ENCODE assay signal across 8 cellular contexts in genomic region chr2:9333591-9334171, GRCh38.
DNase-seq lines count a peak whose midpoint lies in the region; ATAC-seq, FAIRE-seq and TF ChIP-seq lines count a peak whose summit lies in the region.

No MANE protein-coding gene starts in this region.

- H3K4me3 ChIP-seq in parathyroid adenoma (ENCODE audit: low read depth, low read length), result no peak overlapping the region

- no peaks in the 10 kb centered on the region for H3K79me2 ChIP-seq in parathyroid adenoma

- H3K36me3 ChIP-seq in parathyroid adenoma (ENCODE audit: control insufficient read depth, insufficient read depth, low read length), result no peaks in the 10 kb centered on the region

- ATAC-seq in activated CD4-positive, alpha-beta T cell treated with anti-CD3 and anti-CD28 coated beads for 36 hours, result peak; percentile 36
- ATAC-seq in GM21529 (IDR thresholded peaks at IDR 0.05; ENCODE audit: unreplicated experiment), result no peak

- no peaks in the 10 kb centered on the region for H3K36me3 Mint-ChIP-seq in activated CD4-positive, alpha-beta T cell treated with anti-CD3 and anti-CD28 coated beads for 36 hours (ENCODE audit: low read depth)
- no peaks in the 10 kb centered on the region for H3K36me3 Mint-ChIP-seq in activated CD4-positive, alpha-beta T cell treated with anti-CD3 and anti-CD28 coated beads, Interleukin-2, amount 10 ng/mL, durations not matched to agents 24 days and 14 days (ENCODE audit: low read depth)

- peak; percentile 53 for DNase-seq in activated CD4-positive, alpha-beta T cell treated with anti-CD3 and anti-CD28 coated beads for 36 hours
- DNase-seq in activated CD4-positive, alpha-beta T cell treated with anti-CD3 and anti-CD28 coated beads, Interleukin-2, amount 10 ng/mL, durations not matched to agents 24 days and 14 days, result no peak
- DNase-seq in NCI-H128 (lab: John Stamatoyannopoulos, UW; ENCODE audit: unreplicated experiment) (peak; percentile 28), globus pallidus (ENCODE audit: low spot score) (peak; percentile 79)
- no peak for DNase-seq in effector CD8-positive, alpha-beta T cell (lab: John Stamatoyannopoulos, UW)

- H3K27ac Mint-ChIP-seq in activated CD4-positive, alpha-beta T cell treated with anti-CD3 and anti-CD28 coated beads for 36 hours, result no peak overlapping the region
- no peak overlapping the region for H3K27ac Mint-ChIP-seq in activated CD4-positive, alpha-beta T cell treated with anti-CD3 and anti-CD28 coated beads, Interleukin-2, amount 10 ng/mL, durations not matched to agents 24 days and 14 days

- H3K4me1 Mint-ChIP-seq in activated CD4-positive, alpha-beta T cell treated with anti-CD3 and anti-CD28 coated beads for 36 hours, result peaks cover 19% of the 10 kb centered on the region
- no peaks in the 10 kb centered on the region for H3K4me1 Mint-ChIP-seq in activated CD4-positive, alpha-beta T cell treated with anti-CD3 and anti-CD28 coated beads, Interleukin-2, amount 10 ng/mL, durations not matched to agents 24 days and 14 days

- H3K27me3 Mint-ChIP-seq in activated CD4-positive, alpha-beta T cell treated with anti-CD3 and anti-CD28 coated beads for 36 hours, result peaks cover 1% of the 10 kb centered on the region
- peaks cover 10% of the 10 kb centered on the region for H3K27me3 Mint-ChIP-seq in activated CD4-positive, alpha-beta T cell treated with anti-CD3 and anti-CD28 coated beads, Interleukin-2, amount 10 ng/mL, durations not matched to agents 24 days and 14 days

- no peak overlapping the region for H3K4me3 Mint-ChIP-seq in activated CD4-positive, alpha-beta T cell treated with anti-CD3 and anti-CD28 coated beads for 36 hours
- no peak overlapping the region for H3K4me3 Mint-ChIP-seq in activated CD4-positive, alpha-beta T cell treated with anti-CD3 and anti-CD28 coated beads, Interleukin-2, amount 10 ng/mL, durations not matched to agents 24 days and 14 days

- intact Hi-C loops in activated CD4-positive, alpha-beta T cell treated with anti-CD3 and anti-CD28 coated beads for 36 hours (cut with DNase I, micrococcal nuclease), result loop anchor here (1.0 to 10.0 kb wide), 3 partner anchors 127 to 191 kb away; partner anchors contain the start of gene ASAP2 (in 1 of the 2)
- intact Hi-C loops in activated CD4-positive, alpha-beta T cell treated with anti-CD3 and anti-CD28 coated beads, Interleukin-2, amount 10 ng/mL, durations not matched to agents 24 days and 14 days (cut with micrococcal nuclease), result no loop called here

- no peak overlapping the region for H3K9ac ChIP-seq in parathyroid adenoma

- no peak overlapping the region for H3K4me2 ChIP-seq in parathyroid adenoma (ENCODE audit: low read length)

- CTCF ChIA-PET in activated CD4-positive, alpha-beta T cell treated with anti-CD3 and anti-CD28 coated beads for 36 hours (lab: Charles Lee), result interaction anchor here (0.8 kb wide), 1 partner anchor 24 kb away, joined by 3 read pairs; no protein-coding TSS in a partner anchor

- POLR2A ChIA-PET in activated CD4-positive, alpha-beta T cell treated with anti-CD3 and anti-CD28 coated beads for 36 hours (lab: Charles Lee), result interaction anchor here (0.6 kb wide), 1 partner anchor 242 kb away, joined by 11 read pairs; no protein-coding TSS in a partner anchor

- peaks cover 7% of the 10 kb centered on the region for H3K4me1 ChIP-seq in parathyroid adenoma

- peak; percentile 57 for TF ChIP-seq CTCF in parathyroid adenoma (IDR thresholded peaks at IDR 0.05)

- no peak overlapping the region for H2AFZ ChIP-seq in parathyroid adenoma

- H3K9me3 ChIP-seq in parathyroid adenoma (ENCODE audit: control insufficient read depth, low read length), result no peaks in the 10 kb centered on the region

- no peak overlapping the region for H3K27ac ChIP-seq in parathyroid adenoma

- no peaks in the 10 kb centered on the region for H3K27me3 ChIP-seq in parathyroid adenoma (ENCODE audit: control insufficient read depth, insufficient read depth, low read length)

- peak; percentile 17 for FAIRE-seq in TTC549 (lab: Jason Lieb, UNC)

- H3K9me3 Mint-ChIP-seq in activated CD4-positive, alpha-beta T cell treated with anti-CD3 and anti-CD28 coated beads for 36 hours (ENCODE audit: low read depth), result no peaks in the 10 kb centered on the region
- no peaks in the 10 kb centered on the region for H3K9me3 Mint-ChIP-seq in activated CD4-positive, alpha-beta T cell treated with anti-CD3 and anti-CD28 coated beads, Interleukin-2, amount 10 ng/mL, durations not matched to agents 24 days and 14 days

Comparison
In these comparisons a context has a peak if more than half of its experiments do, and no peak if none do; other contexts are left out.
1. DNase-seq: peak in activated CD4-positive, alpha-beta T cell treated with anti-CD3 and anti-CD28 coated beads for 36 hours (single experiment), NCI-H128 (single experiment) and globus pallidus (single experiment); none in activated CD4-positive, alpha-beta T cell treated with anti-CD3 and anti-CD28 coated beads, Interleukin-2, amount 10 ng/mL, durations not matched to agents 24 days and 14 days (single experiment) and effector CD8-positive, alpha-beta T cell (single experiment).